In the genomic region with DNA sequence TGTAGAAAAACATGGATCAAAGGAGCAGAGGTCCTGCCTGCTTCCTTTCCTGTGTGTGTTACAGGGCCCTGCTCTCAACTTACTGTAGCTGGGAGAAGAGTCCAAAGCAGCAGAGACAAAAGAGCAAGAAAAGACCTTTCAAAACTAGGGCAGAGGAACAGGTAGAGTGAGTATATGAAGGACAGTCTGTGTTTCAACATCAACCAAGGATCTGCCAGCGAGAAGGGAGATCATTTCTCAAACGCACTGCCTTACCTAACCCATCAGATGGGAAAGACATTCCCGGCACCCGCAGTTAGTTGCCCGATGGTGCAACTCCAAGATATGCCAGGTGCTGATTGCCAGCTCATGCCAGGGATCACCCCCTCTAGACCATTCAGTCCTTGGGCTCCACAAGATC, we compare ENCODE assay signal across 21 cellular contexts. TPM values are rescaled to one million over a fixed set of nuclear protein-coding genes. Genes with fewer than 3 reads are reported as not detected.
A peak's percentile ranks its signal among the peaks of the same experiment; 100 is the strongest.
DNase-seq lines count a peak whose midpoint lies in the region; ATAC-seq, FAIRE-seq and TF ChIP-seq lines count a peak whose summit lies in the region.
"Had no signal": no experiment of that assay in that cellular context is flagged by ENCODE, and none has a peak within 500 bp of the region (broad histone marks: within the 10 kb centered on the region; RNA-seq: fewer than 3 reads in every experiment).

No MANE protein-coding gene starts in this region.

- H3K36me3 ChIP-seq in astrocyte (ENCODE audit: insufficient read depth, low read length) (no peaks in the 10 kb centered on the region), neural progenitor cell (no peaks in the 10 kb centered on the region), suprapubic skin (no peaks in the 10 kb centered on the region)
- H3K36me3 ChIP-seq: BE2C, HAP-1 had no signal

- ATAC-seq in T-cell (replicated peaks in 1 of 4) (no peak), GM21526 (IDR thresholded peaks at IDR 0.05; ENCODE audit: low FRiP score, unreplicated experiment) (no peak), GM21381 (IDR thresholded peaks at IDR 0.05; ENCODE audit: unreplicated experiment) (no peak)

- H4K20me1 ChIP-seq in astrocyte (ENCODE audit: insufficient read depth, low read length) (peaks cover 6% of the 10 kb centered on the region), neural progenitor cell (ENCODE audit: low read depth) (no peaks in the 10 kb centered on the region)

- no peaks in the 10 kb centered on the region for H3K27me3 Mint-ChIP-seq in astrocyte (ENCODE audit: low read depth, unreplicated experiment)
- H3K27me3 Mint-ChIP-seq in neural progenitor cell (ENCODE audit: insufficient read depth, low read depth) = no peaks in the 10 kb centered on the region
- H3K27me3 Mint-ChIP-seq in T-cell = no peaks in the 10 kb centered on the region
- H3K27me3 Mint-ChIP-seq: CD4-positive, CD25-positive, alpha-beta regulatory T cell; CD8-positive, alpha-beta memory T cell had no signal

- CTCF ChIA-PET in T-cell (lab: Charles Lee) = no interaction called here

- DNase-seq in astrocyte (ENCODE audit: low read depth) (no peak), epithelial cell of esophagus (ENCODE audit: low read depth) (peak; percentile 50), neural progenitor cell (ENCODE audit: low spot score) (no peak), suprapubic skin (ENCODE audit: low spot score in 2 of 2) (no peak), T-cell (no peak)
- DNase-seq: ACHN; BE2C; C1 segment of cervical spinal cord; CD4-positive, CD25-positive, alpha-beta regulatory T cell; CD8-positive, alpha-beta memory T cell; COR-L47; DMS 273 treated with DMSO at 0.1 percent for 48 hours; DMS53; GM23248 had no signal

- TF ChIP-seq CTCF in astrocyte (IDR thresholded peaks at IDR 0.05; ENCODE audit: insufficient read depth, low read depth, low read length) (no peak), epithelial cell of esophagus (IDR thresholded peaks at IDR 0.05; ENCODE audit: insufficient read depth, low read depth, low read length, missing control alignments) (no peak), neural progenitor cell (IDR thresholded peaks at IDR 0.05) (no peak), suprapubic skin (IDR thresholded peaks at IDR 0.05) (no peak)

- H3K4me1 Mint-ChIP-seq in astrocyte (ENCODE audit: low read depth, unreplicated experiment) (peaks cover 13% of the 10 kb centered on the region), neural progenitor cell (no peaks in the 10 kb centered on the region), T-cell (peaks cover 0 to 7% (median 3%) of the 10 kb centered on the region in 3 donors)

- H3K27ac Mint-ChIP-seq in astrocyte (ENCODE audit: unreplicated experiment) (peak overlapping the region; percentile 23), neural progenitor cell (peak overlapping the region; percentile 39), T-cell (no peak overlapping the region)
- H3K27ac Mint-ChIP-seq: CD4-positive, CD25-positive, alpha-beta regulatory T cell had no signal

- peaks cover 3% of the 10 kb centered on the region for H3K36me3 Mint-ChIP-seq in astrocyte (ENCODE audit: low read depth, unreplicated experiment)
- H3K36me3 Mint-ChIP-seq in neural progenitor cell = peaks cover 8% of the 10 kb centered on the region
- H3K36me3 Mint-ChIP-seq in T-cell = peaks cover 40% of the 10 kb centered on the region

- no peaks in the 10 kb centered on the region for H3K79me2 ChIP-seq in astrocyte (ENCODE audit: insufficient read depth, low read length)
- peaks cover 24% of the 10 kb centered on the region for H3K79me2 ChIP-seq in neural progenitor cell (ENCODE audit: low read depth)

- no peaks in the 10 kb centered on the region for H3F3A ChIP-seq in neural progenitor cell (ENCODE audit: low read depth)

- WGBS in suprapubic skin = 75% methylated on average over 5 of the region's 5 CpGs

- H2AFZ ChIP-seq in astrocyte (ENCODE audit: low read depth, low read length) (no peak overlapping the region), neural progenitor cell (replicated peaks) (no peak overlapping the region)
- H2AFZ ChIP-seq: GM23248 had no signal

- no peak for TF ChIP-seq EP300 in suprapubic skin (IDR thresholded peaks at IDR 0.05)

- no peaks in the 10 kb centered on the region for H3K4me1 ChIP-seq in astrocyte (ENCODE audit: insufficient read depth, low read length)
- H3K4me1 ChIP-seq in neural progenitor cell = peaks cover 5% of the 10 kb centered on the region
- peaks cover 33% of the 10 kb centered on the region for H3K4me1 ChIP-seq in suprapubic skin

- no peak overlapping the region for H3K27ac ChIP-seq in astrocyte (ENCODE audit: low read depth, low read length)
- no peak overlapping the region for H3K27ac ChIP-seq in neural progenitor cell
- peak overlapping the region; percentile 62 for H3K27ac ChIP-seq in suprapubic skin
- H3K27ac ChIP-seq: GM23248 had no signal

- TF ChIP-seq POLR2A in suprapubic skin (IDR thresholded peaks at IDR 0.05) = no peak

- no peak overlapping the region for H3K4me2 ChIP-seq in astrocyte (ENCODE audit: low read length)
- no peak overlapping the region for H3K4me2 ChIP-seq in neural progenitor cell

- POLR2A ChIA-PET in T-cell (lab: Charles Lee) = no interaction called here

- H3K4me3 ChIP-seq in astrocyte (ENCODE audit: insufficient read depth, low read depth, low read length) = no peak overlapping the region
- H3K4me3 ChIP-seq in epithelial cell of esophagus (ENCODE audit: low read length) = no peak overlapping the region
- no peak overlapping the region for H3K4me3 ChIP-seq in neural progenitor cell
- H3K4me3 ChIP-seq in suprapubic skin = no peak overlapping the region
- H3K4me3 ChIP-seq: GM23248, HAP-1 had no signal

- H3K9me3 ChIP-seq in astrocyte (ENCODE audit: insufficient read depth, low read depth, low read length) (no peaks in the 10 kb centered on the region), neural progenitor cell (ENCODE audit: low read depth) (no peaks in the 10 kb centered on the region), suprapubic skin (no peaks in the 10 kb centered on the region)
- H3K9me3 ChIP-seq: BE2C, HAP-1 had no signal

- H3K27me3 ChIP-seq in astrocyte (ENCODE audit: insufficient read depth, low read length) (no peaks in the 10 kb centered on the region), neural progenitor cell (no peaks in the 10 kb centered on the region), suprapubic skin (no peaks in the 10 kb centered on the region)
- H3K27me3 ChIP-seq: BE2C had no signal

- H3K9ac ChIP-seq in astrocyte (ENCODE audit: low read length) (no peak overlapping the region), neural progenitor cell (no peak overlapping the region)
- H3K9ac ChIP-seq: GM23248 had no signal

- no peak for FAIRE-seq in astrocyte (lab: Jason Lieb, UNC)
- FAIRE-seq: A204.1, G401.6, GM12892, GM18507 had no signal

- H3K9me3 Mint-ChIP-seq in astrocyte (ENCODE audit: unreplicated experiment) = no peaks in the 10 kb centered on the region
- H3K9me3 Mint-ChIP-seq in neural progenitor cell = no peaks in the 10 kb centered on the region
- peaks cover 0 to 7% (median 0%) of the 10 kb centered on the region in 3 donors for H3K9me3 Mint-ChIP-seq in T-cell
- H3K9me3 Mint-ChIP-seq: CD8-positive, alpha-beta memory T cell had no signal

- no peak overlapping the region for H3K4me3 Mint-ChIP-seq in astrocyte (ENCODE audit: unreplicated experiment)
- no peak overlapping the region for H3K4me3 Mint-ChIP-seq in neural progenitor cell
- no peak overlapping the region for H3K4me3 Mint-ChIP-seq in T-cell
- H3K4me3 Mint-ChIP-seq: CD4-positive, CD25-positive, alpha-beta regulatory T cell; CD8-positive, alpha-beta memory T cell had no signal

RNA-seq across cellular contexts. Expression of a gene that starts 41.7 kb away (rescaled TPM):
- 5.3 and 7.8 TPM in 2 replicates for total RNA-seq in astrocyte
- total RNA-seq in neural progenitor cell (ENCODE audit: low replicate concordance) = 11.0 and 19.1 TPM in 2 replicates
- 10 to 100 TPM; 26.1 to 37.3 (median 29.7) TPM for total RNA-seq in suprapubic skin
- total RNA-seq in T-cell = 1 to 10 TPM; 4.6 to 7.5 (median 6.3) TPM

Comparison
In these comparisons a context has a peak if more than half of its experiments do, and no peak if none do; other contexts are left out.
1. H3K27ac Mint-ChIP-seq: peak in astrocyte (single experiment) and neural progenitor cell (single experiment); none in T-cell (0 of 2).